Comparison of ENCODE assay signal across 16 cellular contexts in the genomic region with DNA sequence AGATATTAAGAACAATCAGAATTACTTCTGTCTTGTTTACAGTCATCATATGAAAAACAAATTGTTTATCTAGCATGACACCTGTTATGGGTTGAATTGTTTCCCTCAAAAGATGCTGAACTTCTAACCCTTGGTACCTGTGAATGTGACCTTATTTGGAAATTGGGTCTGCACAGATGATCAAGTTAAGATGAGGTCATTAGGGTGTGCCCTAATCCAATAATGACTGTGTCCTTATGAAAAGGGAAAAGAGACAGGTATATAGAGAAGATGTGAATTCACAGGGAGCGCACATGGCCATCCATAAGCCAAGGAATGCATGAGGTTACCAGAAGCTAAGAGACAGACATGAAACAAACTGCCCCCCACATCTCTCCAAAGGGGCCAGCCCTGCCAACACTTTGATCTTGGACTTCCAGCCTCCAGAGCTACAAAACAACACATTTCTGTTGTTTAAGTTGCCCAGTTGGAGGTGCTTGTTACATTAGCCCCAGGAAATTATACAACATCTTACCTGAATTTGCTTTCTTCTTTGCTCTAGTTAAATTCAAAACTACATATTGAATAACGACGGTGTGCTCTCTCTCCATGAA. TPM values are rescaled to one million over a fixed set of nuclear protein-coding genes. Genes with fewer than 3 reads are reported as not detected.
DNase-seq lines count a peak whose midpoint lies in the region; ATAC-seq and TF ChIP-seq lines count a peak whose summit lies in the region.
"Had no signal": no experiment of that assay in that cellular context is flagged by ENCODE, and none has a peak within 500 bp of the region (broad histone marks: within the 10 kb centered on the region; RNA-seq: fewer than 3 reads in every experiment).

No MANE protein-coding gene starts in this region.

- no peaks in the 10 kb centered on the region for H3K9me3 ChIP-seq in HCT116 (ENCODE audit: control insufficient read depth in 1 of 2, insufficient read depth in 1 of 2, low read depth in 1 of 2, low read length in 2 of 2)
- H3K9me3 ChIP-seq: thoracic aorta had no signal

- no peak for TF ChIP-seq POLR2A in HCT116 (IDR thresholded peaks at IDR 0.05; ENCODE audit: borderline replicate concordance, extremely low read depth, insufficient read depth, insufficient read length)

- no TSS peak for BruUV-seq in HCT116 (replicated peaks; lab: Mats Ljungman, UMichigan)

- H3K36me3 Mint-ChIP-seq in activated CD4-positive, alpha-beta T cell treated with anti-CD3 and anti-CD28 coated beads for 36 hours (ENCODE audit: low read depth), result peaks cover 7% of the 10 kb centered on the region
- peaks cover 4% of the 10 kb centered on the region for H3K36me3 Mint-ChIP-seq in activated naive CD8-positive, alpha-beta T cell treated with anti-CD3 and anti-CD28 coated beads, Interleukin-2, amount 50 U/mL, for 24 hours (ENCODE audit: low read depth)
- H3K36me3 Mint-ChIP-seq in nephron progenitor cell (ENCODE audit: low read depth), result peaks cover 6% of the 10 kb centered on the region
- H3K36me3 Mint-ChIP-seq: WTC11 had no signal

- intact Hi-C loops in activated CD4-positive, alpha-beta T cell treated with anti-CD3 and anti-CD28 coated beads for 36 hours (cut with DNase I, micrococcal nuclease), result loop anchor here (5.0 to 10.0 kb wide), 7 partner anchors 82 to 1466 kb away; partner anchors contain the start of genes GRHL1 (in 1 of the 2), KIDINS220 (in 1 of the 2), NOL10 (in 1 of the 2) and SLC66A3 (in 1 of the 2)
- intact Hi-C loops in HCT116 (cut with micrococcal nuclease), result loop anchor here (10.0 kb wide), 1 partner anchor 176 kb away; the partner anchor contains the start of gene RRM2
- intact Hi-C loops in posterior vena cava (cut with DNase I), result loop anchor here in 1 of 2 donors (5.0 kb wide), 1 partner anchor 107 kb away; no protein-coding TSS in a partner anchor

- H3K4me1 Mint-ChIP-seq in activated CD4-positive, alpha-beta T cell treated with anti-CD3 and anti-CD28 coated beads for 36 hours, result peaks cover 51% of the 10 kb centered on the region
- H3K4me1 Mint-ChIP-seq in activated naive CD8-positive, alpha-beta T cell treated with anti-CD3 and anti-CD28 coated beads, Interleukin-2, amount 50 U/mL, for 24 hours, result peaks cover 63% of the 10 kb centered on the region
- peaks cover 39% of the 10 kb centered on the region for H3K4me1 Mint-ChIP-seq in nephron progenitor cell

- no peak overlapping the region for H3K4me3 ChIP-seq in HCT116 (replicated peaks in 1 of 2; ENCODE audit: low read depth in 1 of 2, low read length in 2 of 2)
- H3K4me3 ChIP-seq: lung, thoracic aorta had no signal

- H3K27ac ChIP-seq in HCT116 (ENCODE audit: low read depth, low read length), result no peak overlapping the region
- no peak overlapping the region for H3K27ac ChIP-seq in substantia nigra (ENCODE audit: low read depth, low read length, poor library complexity, severe bottlenecking)
- H3K27ac ChIP-seq: foreskin keratinocyte, parathyroid adenoma, thoracic aorta had no signal

- CTCF ChIA-PET in activated CD4-positive, alpha-beta T cell treated with anti-CD3 and anti-CD28 coated beads for 36 hours (lab: Charles Lee), result interaction anchor here (0.6 to 10.3 kb wide), 5 partner anchors 13 to 109 kb away, joined by 3 to 88 read pairs (median 4); no protein-coding TSS in a partner anchor
- CTCF ChIA-PET in HCT116 (lab: Charles Lee), result no interaction called here

- H3K79me2 ChIP-seq in HCT116 (ENCODE audit: insufficient read depth, low read length), result peaks cover 25% of the 10 kb centered on the region

- no peaks in the 10 kb centered on the region for H4K20me1 ChIP-seq in HCT116 (ENCODE audit: insufficient read depth)

- H3K4me1 ChIP-seq in HCT116 (ENCODE audit: control insufficient read depth in 1 of 2, insufficient read depth in 2 of 2, low read length in 2 of 2), result peaks cover 27 to 74% of the 10 kb centered on the region in 2 experiments
- H3K4me1 ChIP-seq: parathyroid adenoma had no signal

- H3K9me3 Mint-ChIP-seq in activated CD4-positive, alpha-beta T cell treated with anti-CD3 and anti-CD28 coated beads for 36 hours (ENCODE audit: low read depth), result peaks cover 3% of the 10 kb centered on the region
- H3K9me3 Mint-ChIP-seq in activated naive CD8-positive, alpha-beta T cell treated with anti-CD3 and anti-CD28 coated beads, Interleukin-2, amount 50 U/mL, for 24 hours, result no peaks in the 10 kb centered on the region
- peaks cover 16% of the 10 kb centered on the region for H3K9me3 Mint-ChIP-seq in nephron progenitor cell

- H3K4me3 Mint-ChIP-seq in activated CD4-positive, alpha-beta T cell treated with anti-CD3 and anti-CD28 coated beads for 36 hours, result peak overlapping the region; percentile 67
- peak overlapping the region; percentile 69 for H3K4me3 Mint-ChIP-seq in activated naive CD8-positive, alpha-beta T cell treated with anti-CD3 and anti-CD28 coated beads, Interleukin-2, amount 50 U/mL, for 24 hours
- peak overlapping the region; percentile 59 for H3K4me3 Mint-ChIP-seq in nephron progenitor cell
- H3K4me3 Mint-ChIP-seq: WTC11 had no signal

- no peak for ATAC-seq in activated CD4-positive, alpha-beta T cell treated with anti-CD3 and anti-CD28 coated beads for 36 hours
- ATAC-seq in HCT116, result no peak
- no peak for ATAC-seq in activated naive CD8-positive, alpha-beta T cell treated with anti-CD3 and anti-CD28 coated beads, Interleukin-2, amount 50 U/mL, for 24 hours
- ATAC-seq: foreskin keratinocyte, WTC11 had no signal

- H3K9ac ChIP-seq in HCT116 (ENCODE audit: low read length), result no peak overlapping the region
- H3K9ac ChIP-seq: parathyroid adenoma had no signal

- POLR2A ChIA-PET in activated CD4-positive, alpha-beta T cell treated with anti-CD3 and anti-CD28 coated beads for 36 hours (lab: Charles Lee), result no interaction called here
- POLR2A ChIA-PET in HCT116 (lab: Charles Lee), result no interaction called here

- H3K9me2 ChIP-seq in HCT116 (ENCODE audit: insufficient read depth), result no peaks in the 10 kb centered on the region

- RAD21 ChIA-PET in HCT116 (lab: Charles Lee; ENCODE audit: low non-redundant PET in 1 of 2, low total read pairs in 2 of 2, uncharacterized antibody in 2 of 2, unreplicated experiment in 2 of 2), result no interaction called here

- H3K27ac Mint-ChIP-seq in activated CD4-positive, alpha-beta T cell treated with anti-CD3 and anti-CD28 coated beads for 36 hours, result peak overlapping the region; percentile 65
- H3K27ac Mint-ChIP-seq in activated naive CD8-positive, alpha-beta T cell treated with anti-CD3 and anti-CD28 coated beads, Interleukin-2, amount 50 U/mL, for 24 hours, result peak overlapping the region; percentile 40
- no peak overlapping the region for H3K27ac Mint-ChIP-seq in nephron progenitor cell
- H3K27ac Mint-ChIP-seq: WTC11 had no signal

- H3K4me2 ChIP-seq in HCT116 (ENCODE audit: low read length), result peak overlapping the region; percentile 12; the same call in 1 of the 2 replicates

- no peaks in the 10 kb centered on the region for H3K27me3 ChIP-seq in HCT116 (ENCODE audit: insufficient read depth, low read length)
- H3K27me3 ChIP-seq: foreskin keratinocyte had no signal

- TF ChIP-seq CTCF in HCT116 (IDR thresholded peaks at IDR 0.05 in 2 of 3, conservative IDR thresholded peaks at IDR 0.05 in 1 of 3; ENCODE audit: borderline replicate concordance in 1 of 3, insufficient read depth in 1 of 3, low read depth in 2 of 3, low read length in 2 of 3) (no peak), nephron progenitor cell (IDR thresholded peaks at IDR 0.05) (no peak)

- no peak for TF ChIP-seq RAD21 in HCT116 (IDR thresholded peaks at IDR 0.05; ENCODE audit: low read depth)

- no peaks in the 10 kb centered on the region for H3K27me3 Mint-ChIP-seq in activated CD4-positive, alpha-beta T cell treated with anti-CD3 and anti-CD28 coated beads for 36 hours
- no peaks in the 10 kb centered on the region for H3K27me3 Mint-ChIP-seq in activated naive CD8-positive, alpha-beta T cell treated with anti-CD3 and anti-CD28 coated beads, Interleukin-2, amount 50 U/mL, for 24 hours
- H3K27me3 Mint-ChIP-seq in nephron progenitor cell (ENCODE audit: low read depth, poor library complexity), result peaks cover 24% of the 10 kb centered on the region

- peak overlapping the region; percentile 6 for H2AFZ ChIP-seq in HCT116 (ENCODE audit: low read depth, low read length, poor library complexity, severe bottlenecking)
- H2AFZ ChIP-seq: parathyroid adenoma had no signal

- H3K36me3 ChIP-seq in HCT116 (ENCODE audit: control insufficient read depth in 1 of 2, insufficient read depth in 2 of 2, low read length in 2 of 2), result no peaks in the 10 kb centered on the region
- H3K36me3 ChIP-seq: thoracic aorta had no signal

- DNase-seq in activated CD4-positive, alpha-beta T cell treated with anti-CD3 and anti-CD28 coated beads for 36 hours, result no peak
- DNase-seq in activated CD4-positive, alpha-beta T cell treated with anti-CD3 and anti-CD28 coated beads, Interleukin-2, amount 50 U/mL, for 1 hour, result no peak
- DNase-seq in HCT116 (ENCODE audit: low read depth, low spot score), result no peak
- DNase-seq in activated naive CD8-positive, alpha-beta T cell treated with anti-CD3 and anti-CD28 coated beads, Interleukin-2, amount 50 U/mL, for 24 hours, result no peak
- no peak for DNase-seq in nephron progenitor cell
- no peak for DNase-seq in stimulated activated CD4-positive, alpha-beta T cell treated with anti-CD3 and anti-CD28 coated beads, Interleukin-4, amount 100 ng/mL, for 24 hours
- no peak for DNase-seq in substantia nigra (lab: John Stamatoyannopoulos, UW)
- DNase-seq in posterior vena cava (ENCODE audit: low spot score), result no peak
- DNase-seq: foreskin keratinocyte; MV-4-11; NCI-H446 treated with DMSO at 0.1 percent for 48 hours; stimulated activated CD4-positive, alpha-beta T cell treated with anti-CD3 and anti-CD28 coated beads, Interleukin-12 subunit alpha, Interleukin-12 subunit beta, amount 100 ng/mL, for 4 hours had no signal

TF ChIP-seq in HCT116, 20 proteins besides CTCF, POLR2A, EP300 and RAD21 (continues in another document):
- no peak for TF ChIP-seq EZH2phosphoT487 (IDR thresholded peaks at IDR 0.05; ENCODE audit: borderline replicate concordance)
- no peak for TF ChIP-seq YY1 (IDR thresholded peaks at IDR 0.05; ENCODE audit: extremely low read depth, insufficient replicate concordance, low read depth, low read length)
- TF ChIP-seq CBX3 (IDR thresholded peaks at IDR 0.05; ENCODE audit: low read depth), result no peak
- no peak for TF ChIP-seq FOSL1 (IDR thresholded peaks at IDR 0.05; ENCODE audit: low read depth)
- no peak for TF ChIP-seq EZH2 (IDR thresholded peaks at IDR 0.05)
- no peak for TF ChIP-seq SP1 (IDR thresholded peaks at IDR 0.05; ENCODE audit: low read depth)
- no peak for TF ChIP-seq ELF1 (IDR thresholded peaks at IDR 0.05; ENCODE audit: borderline replicate concordance, low read depth)
- TF ChIP-seq, protein P1, sequence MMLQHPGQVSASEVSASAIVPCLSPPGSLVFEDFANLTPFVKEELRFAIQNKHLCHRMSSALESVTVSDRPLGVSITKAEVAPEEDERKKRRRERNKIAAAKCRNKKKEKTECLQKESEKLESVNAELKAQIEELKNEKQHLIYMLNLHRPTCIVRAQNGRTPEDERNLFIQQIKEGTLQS (IDR thresholded peaks at IDR 0.05), result no peak

RNA-seq across cellular contexts. Expression of gene HPCAL1, which starts 2.3 kb away (rescaled TPM):
- 100 to 1,000 TPM; 109 to 114 TPM for total RNA-seq in activated CD4-positive, alpha-beta T cell treated with anti-CD3 and anti-CD28 coated beads for 36 hours
- total RNA-seq in HCT116 (2021; ENCODE audit: unreplicated experiment) (111 TPM), posterior vena cava (10 to 100 TPM; 21.6 to 26.0 TPM)
- 173 and 207 TPM in 2 replicates for polyA plus RNA-seq in HCT116 (2012)
